Comparison of ENCODE assay signal across 1 cellular context in genomic region chr1:215502081-215502480, GRCh38.
TF ChIP-seq lines count a peak whose summit lies in the region.

No MANE protein-coding gene starts in this region.

TF ChIP-seq in H1, 55 proteins besides CTCF, POLR2A, EP300 and RAD21:
- no peak for TF ChIP-seq TEAD4 (IDR thresholded peaks at IDR 0.05; ENCODE audit: low read depth, low read length)
- no peak for TF ChIP-seq CBX5 (IDR thresholded peaks at IDR 0.05; ENCODE audit: low read depth, low read length)
- TF ChIP-seq BCL11A (IDR thresholded peaks at IDR 0.05; ENCODE audit: low read depth in 2 of 2, low read length in 2 of 2) = no peak
- no peak for TF ChIP-seq RXRA (IDR thresholded peaks at IDR 0.05; ENCODE audit: insufficient read depth, low read depth, low read length)
- TF ChIP-seq SAP30 (IDR thresholded peaks at IDR 0.05; ENCODE audit: insufficient read depth, insufficient replicate concordance, low read length) = no peak
- TF ChIP-seq EGR1 (IDR thresholded peaks at IDR 0.05; ENCODE audit: borderline replicate concordance, low read depth, low read length) = no peak
- TF ChIP-seq ATF3 (IDR thresholded peaks at IDR 0.05; ENCODE audit: insufficient read depth, low read depth, low read length) = no peak
- no peak for TF ChIP-seq JUN (IDR thresholded peaks at IDR 0.05; ENCODE audit: low read depth, low read length)
- no peak for TF ChIP-seq PHF8 (conservative IDR thresholded peaks at IDR 0.05; ENCODE audit: low read depth, low read length)
- TF ChIP-seq BACH1 (IDR thresholded peaks at IDR 0.05; ENCODE audit: low read length) = no peak
- TF ChIP-seq RNF2 (IDR thresholded peaks at IDR 0.05; ENCODE audit: borderline replicate concordance, low read depth, low read length, missing control alignments, poor library complexity, severe bottlenecking) = no peak
- TF ChIP-seq TBP (IDR thresholded peaks at IDR 0.05; ENCODE audit: low read depth, low read length) = no peak
- TF ChIP-seq CBX8 (IDR thresholded peaks at IDR 0.05; ENCODE audit: borderline replicate concordance, low read depth, low read length) = no peak
- no peak for TF ChIP-seq TAF7 (optimal IDR thresholded peaks at IDR 0.05; ENCODE audit: borderline replicate concordance, low read depth, low read length)
- no peak for TF ChIP-seq E2F6 (IDR thresholded peaks at IDR 0.05)
- TF ChIP-seq TAF1 (IDR thresholded peaks at IDR 0.05; ENCODE audit: low read depth, low read length) = no peak
